Comparison of ENCODE assay signal across 17 cellular contexts in the genomic region with DNA sequence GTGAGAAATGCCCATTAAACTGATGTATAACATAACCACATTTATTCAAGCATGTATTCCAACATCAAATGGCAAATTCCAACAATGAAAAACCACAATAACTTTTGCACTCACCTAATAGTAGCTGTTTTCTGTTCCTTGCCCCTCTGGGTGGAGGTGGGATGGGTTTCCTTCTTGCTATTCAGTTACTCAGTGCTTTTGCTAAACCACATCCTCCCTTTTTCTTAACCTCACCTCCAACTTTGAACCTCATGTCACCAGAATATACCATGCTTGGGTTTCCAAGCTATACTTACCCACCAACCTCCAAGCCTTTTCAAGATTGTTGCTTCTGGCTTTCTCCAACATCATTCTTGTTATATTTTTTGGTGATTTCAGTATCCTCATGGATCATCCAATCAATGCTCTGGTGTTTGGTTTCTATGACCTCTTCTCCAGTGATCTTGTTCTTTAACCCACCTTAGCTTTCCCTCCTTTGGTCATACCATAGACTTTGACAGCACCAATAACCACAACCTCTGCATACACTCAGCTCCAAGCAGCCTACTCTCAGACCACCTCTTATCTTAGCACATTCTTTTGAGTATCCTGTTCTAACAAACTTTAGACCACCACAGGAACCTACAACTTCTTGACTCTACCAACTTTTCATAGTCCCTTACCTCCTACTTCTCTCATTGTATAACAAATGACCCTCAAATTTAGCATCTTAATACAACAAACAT. TPM values are rescaled to one million over a fixed set of nuclear protein-coding genes. Genes with fewer than 3 reads are reported as not detected.
DNase-seq lines count a peak whose midpoint lies in the region; ATAC-seq lines count a peak whose summit lies in the region.
"Had no signal": no experiment of that assay in that cellular context is flagged by ENCODE, and none has a peak within 500 bp of the region (broad histone marks: within the 10 kb centered on the region; RNA-seq: fewer than 3 reads in every experiment).

No MANE protein-coding gene starts in this region.

- POLR2A ChIA-PET in activated naive CD8-positive, alpha-beta T cell treated with anti-CD3 and anti-CD28 coated beads, Interleukin-2, amount 10 ng/mL, durations not matched to agents 7 days and 5 days (lab: Charles Lee) = interaction anchor here (0.8 to 2.1 kb wide), 7 partner anchors 18 to 1889 kb away, joined by 3 to 13 read pairs (median 4); a partner anchor contains a TSS

- peak; percentile 60 for ATAC-seq in activated naive CD8-positive, alpha-beta T cell treated with anti-CD3 and anti-CD28 coated beads, Interleukin-2, amount 10 ng/mL, durations not matched to agents 7 days and 5 days (ENCODE audit: low read depth)
- ATAC-seq in stimulated activated naive CD8-positive, alpha-beta T cell treated with anti-CD3 and anti-CD28 coated beads, Interleukin-15, amount 100 ng/mL, for 72 hours = peak; percentile 52
- ATAC-seq in GM21528 (IDR thresholded peaks at IDR 0.05; ENCODE audit: low FRiP score, unreplicated experiment) (no peak), GM19452 (IDR thresholded peaks at IDR 0.05; ENCODE audit: unreplicated experiment) (no peak)

- H3K36me3 ChIP-seq in KOPT-K1 (ENCODE audit: insufficient read depth, low read length) = no peaks in the 10 kb centered on the region

- peaks cover 17% of the 10 kb centered on the region for H3K36me3 Mint-ChIP-seq in activated naive CD8-positive, alpha-beta T cell treated with anti-CD3 and anti-CD28 coated beads, Interleukin-2, amount 10 ng/mL, durations not matched to agents 7 days and 5 days
- peaks cover 9% of the 10 kb centered on the region for H3K36me3 Mint-ChIP-seq in activated naive CD8-positive, alpha-beta T cell treated with anti-CD3 and anti-CD28 coated beads for 36 hours
- H3K36me3 Mint-ChIP-seq in activated T-helper 1 cell treated with anti-CD3 and anti-CD28 coated beads, Interleukin-12 subunit alpha, Interleukin-12 subunit beta, Interleukin-2, Interleukin-4 antibody, amounts not matched to agents 30 ng/mL and 10 ng/mL and 1 ng/mL, durations not matched to agents 14 hours and 24 hours and 36 hours (ENCODE audit: low read depth) = peaks cover 6% of the 10 kb centered on the region

- intact Hi-C loops in activated T-helper 1 cell treated with anti-CD3 and anti-CD28 coated beads, Interleukin-12 subunit alpha, Interleukin-12 subunit beta, Interleukin-2, Interleukin-4 antibody, amounts not matched to agents 30 ng/mL and 10 ng/mL and 1 ng/mL, durations not matched to agents 14 hours and 24 hours and 36 hours (cut with micrococcal nuclease) = loop anchor here (5.0 to 10.0 kb wide), 6 partner anchors 203 to 1208 kb away; a partner anchor contains a TSS

- H3K27ac ChIP-seq in KOPT-K1 (ENCODE audit: low read depth, low read length, poor library complexity, severe bottlenecking) = peak overlapping the region; percentile 87
- H3K27ac ChIP-seq: PC-9 had no signal

- no peaks in the 10 kb centered on the region for H3K27me3 Mint-ChIP-seq in activated naive CD8-positive, alpha-beta T cell treated with anti-CD3 and anti-CD28 coated beads, Interleukin-2, amount 10 ng/mL, durations not matched to agents 7 days and 5 days
- no peaks in the 10 kb centered on the region for H3K27me3 Mint-ChIP-seq in activated naive CD8-positive, alpha-beta T cell treated with anti-CD3 and anti-CD28 coated beads for 36 hours
- no peaks in the 10 kb centered on the region for H3K27me3 Mint-ChIP-seq in activated T-helper 1 cell treated with anti-CD3 and anti-CD28 coated beads, Interleukin-12 subunit alpha, Interleukin-12 subunit beta, Interleukin-2, Interleukin-4 antibody, amounts not matched to agents 30 ng/mL and 10 ng/mL and 1 ng/mL, durations not matched to agents 14 hours and 24 hours and 36 hours (ENCODE audit: insufficient read depth)
- no peaks in the 10 kb centered on the region for H3K27me3 Mint-ChIP-seq in stimulated activated naive CD8-positive, alpha-beta T cell treated with anti-CD3 and anti-CD28 coated beads, Interleukin-15, amount 100 ng/mL, for 72 hours

- H3K4me3 Mint-ChIP-seq in activated naive CD8-positive, alpha-beta T cell treated with anti-CD3 and anti-CD28 coated beads, Interleukin-2, amount 10 ng/mL, durations not matched to agents 7 days and 5 days = no peak overlapping the region
- H3K4me3 Mint-ChIP-seq in activated naive CD8-positive, alpha-beta T cell treated with anti-CD3 and anti-CD28 coated beads for 36 hours = no peak overlapping the region
- H3K4me3 Mint-ChIP-seq in activated T-helper 1 cell treated with anti-CD3 and anti-CD28 coated beads, Interleukin-12 subunit alpha, Interleukin-12 subunit beta, Interleukin-2, Interleukin-4 antibody, amounts not matched to agents 30 ng/mL and 10 ng/mL and 1 ng/mL, durations not matched to agents 14 hours and 24 hours and 36 hours = no peak overlapping the region
- H3K4me3 Mint-ChIP-seq in stimulated activated naive CD8-positive, alpha-beta T cell treated with anti-CD3 and anti-CD28 coated beads, Interleukin-15, amount 100 ng/mL, for 72 hours = no peak overlapping the region
- H3K4me3 Mint-ChIP-seq: B cell had no signal

- no peak overlapping the region for H3K27ac Mint-ChIP-seq in activated naive CD8-positive, alpha-beta T cell treated with anti-CD3 and anti-CD28 coated beads, Interleukin-2, amount 10 ng/mL, durations not matched to agents 7 days and 5 days
- H3K27ac Mint-ChIP-seq in activated naive CD8-positive, alpha-beta T cell treated with anti-CD3 and anti-CD28 coated beads for 36 hours = no peak overlapping the region
- no peak overlapping the region for H3K27ac Mint-ChIP-seq in activated T-helper 1 cell treated with anti-CD3 and anti-CD28 coated beads, Interleukin-12 subunit alpha, Interleukin-12 subunit beta, Interleukin-2, Interleukin-4 antibody, amounts not matched to agents 30 ng/mL and 10 ng/mL and 1 ng/mL, durations not matched to agents 14 hours and 24 hours and 36 hours
- H3K27ac Mint-ChIP-seq in stimulated activated naive CD8-positive, alpha-beta T cell treated with anti-CD3 and anti-CD28 coated beads, Interleukin-15, amount 100 ng/mL, for 72 hours = no peak overlapping the region
- H3K27ac Mint-ChIP-seq: B cell had no signal

- H3K9me3 ChIP-seq in KOPT-K1 (ENCODE audit: insufficient read depth, low read length, poor library complexity, severe bottlenecking) = peaks cover 6% of the 10 kb centered on the region

- no peak for DNase-seq in activated naive CD8-positive, alpha-beta T cell treated with anti-CD3 and anti-CD28 coated beads, Interleukin-2, amount 10 ng/mL, durations not matched to agents 7 days and 5 days
- no peak for DNase-seq in activated naive CD8-positive, alpha-beta T cell treated with anti-CD3 and anti-CD28 coated beads for 36 hours
- DNase-seq in activated T-helper 1 cell treated with anti-CD3 and anti-CD28 coated beads, Interleukin-12 subunit alpha, Interleukin-12 subunit beta, Interleukin-2, Interleukin-4 antibody, amounts not matched to agents 30 ng/mL and 10 ng/mL and 1 ng/mL, durations not matched to agents 14 hours and 24 hours and 36 hours (ENCODE audit: low spot score) = peak; percentile 17
- DNase-seq in stimulated activated naive CD8-positive, alpha-beta T cell treated with anti-CD3 and anti-CD28 coated beads, Interleukin-15, amount 100 ng/mL, for 72 hours = peak in 1 of 2 donors; percentile 13
- DNase-seq in C1 segment of cervical spinal cord (lab: John Stamatoyannopoulos, UW) = no peak
- DNase-seq: EL, HCEC 1CT, IMR-90, NCI-H1048, NCI-H2107, NCI-H345, NCI-H526 treated with DMSO at 0.1 percent for 48 hours, PC-9 had no signal

- H3K9me3 Mint-ChIP-seq in activated naive CD8-positive, alpha-beta T cell treated with anti-CD3 and anti-CD28 coated beads, Interleukin-2, amount 10 ng/mL, durations not matched to agents 7 days and 5 days = peaks cover 13% of the 10 kb centered on the region
- peaks cover 9% of the 10 kb centered on the region for H3K9me3 Mint-ChIP-seq in activated naive CD8-positive, alpha-beta T cell treated with anti-CD3 and anti-CD28 coated beads for 36 hours
- H3K9me3 Mint-ChIP-seq in activated T-helper 1 cell treated with anti-CD3 and anti-CD28 coated beads, Interleukin-12 subunit alpha, Interleukin-12 subunit beta, Interleukin-2, Interleukin-4 antibody, amounts not matched to agents 30 ng/mL and 10 ng/mL and 1 ng/mL, durations not matched to agents 14 hours and 24 hours and 36 hours = peaks cover 24% of the 10 kb centered on the region
- peaks cover 8 to 15% of the 10 kb centered on the region in 2 donors for H3K9me3 Mint-ChIP-seq in stimulated activated naive CD8-positive, alpha-beta T cell treated with anti-CD3 and anti-CD28 coated beads, Interleukin-15, amount 100 ng/mL, for 72 hours

- peaks cover 12% of the 10 kb centered on the region for H3K4me1 Mint-ChIP-seq in activated naive CD8-positive, alpha-beta T cell treated with anti-CD3 and anti-CD28 coated beads, Interleukin-2, amount 10 ng/mL, durations not matched to agents 7 days and 5 days
- peaks cover 2% of the 10 kb centered on the region for H3K4me1 Mint-ChIP-seq in activated naive CD8-positive, alpha-beta T cell treated with anti-CD3 and anti-CD28 coated beads for 36 hours
- no peaks in the 10 kb centered on the region for H3K4me1 Mint-ChIP-seq in activated T-helper 1 cell treated with anti-CD3 and anti-CD28 coated beads, Interleukin-12 subunit alpha, Interleukin-12 subunit beta, Interleukin-2, Interleukin-4 antibody, amounts not matched to agents 30 ng/mL and 10 ng/mL and 1 ng/mL, durations not matched to agents 14 hours and 24 hours and 36 hours (ENCODE audit: low read depth)
- H3K4me1 Mint-ChIP-seq in stimulated activated naive CD8-positive, alpha-beta T cell treated with anti-CD3 and anti-CD28 coated beads, Interleukin-15, amount 100 ng/mL, for 72 hours = no peaks in the 10 kb centered on the region
- H3K4me1 Mint-ChIP-seq: B cell had no signal

RNA-seq across cellular contexts. Expression of a gene that starts 3.2 kb away (rescaled TPM):
- total RNA-seq in activated naive CD8-positive, alpha-beta T cell treated with anti-CD3 and anti-CD28 coated beads, Interleukin-2, amount 10 ng/mL, durations not matched to agents 7 days and 5 days = 1 to 10 TPM; 5.9 to 6.6 TPM
- 1 to 10 TPM; 4.3 to 4.5 TPM for total RNA-seq in activated naive CD8-positive, alpha-beta T cell treated with anti-CD3 and anti-CD28 coated beads for 36 hours
- total RNA-seq in activated T-helper 1 cell treated with anti-CD3 and anti-CD28 coated beads, Interleukin-12 subunit alpha, Interleukin-12 subunit beta, Interleukin-2, Interleukin-4 antibody, amounts not matched to agents 30 ng/mL and 10 ng/mL and 1 ng/mL, durations not matched to agents 14 hours and 24 hours and 36 hours = 3.1 and 3.4 TPM in 2 replicates

RNA-seq across cellular contexts. Expression of a gene that starts 14.9 kb away (rescaled TPM):
- not detected for total RNA-seq in activated naive CD8-positive, alpha-beta T cell treated with anti-CD3 and anti-CD28 coated beads, Interleukin-2, amount 10 ng/mL, durations not matched to agents 7 days and 5 days
- total RNA-seq in activated naive CD8-positive, alpha-beta T cell treated with anti-CD3 and anti-CD28 coated beads for 36 hours = not detected
- total RNA-seq in activated T-helper 1 cell treated with anti-CD3 and anti-CD28 coated beads, Interleukin-12 subunit alpha, Interleukin-12 subunit beta, Interleukin-2, Interleukin-4 antibody, amounts not matched to agents 30 ng/mL and 10 ng/mL and 1 ng/mL, durations not matched to agents 14 hours and 24 hours and 36 hours = not detected in 2 replicates
- total RNA-seq: B cell, PC-9 had no signal

RNA-seq across cellular contexts. Expression of a gene that starts 31.7 kb away (rescaled TPM):
- not detected for total RNA-seq in activated naive CD8-positive, alpha-beta T cell treated with anti-CD3 and anti-CD28 coated beads, Interleukin-2, amount 10 ng/mL, durations not matched to agents 7 days and 5 days
- total RNA-seq in activated naive CD8-positive, alpha-beta T cell treated with anti-CD3 and anti-CD28 coated beads for 36 hours = not detected
- total RNA-seq in activated T-helper 1 cell treated with anti-CD3 and anti-CD28 coated beads, Interleukin-12 subunit alpha, Interleukin-12 subunit beta, Interleukin-2, Interleukin-4 antibody, amounts not matched to agents 30 ng/mL and 10 ng/mL and 1 ng/mL, durations not matched to agents 14 hours and 24 hours and 36 hours = not detected in 2 replicates
- total RNA-seq: B cell, IMR-90, PC-9 had no signal

RNA-seq across cellular contexts. Expression of a gene that starts 53.1 kb away (rescaled TPM):
- total RNA-seq in activated naive CD8-positive, alpha-beta T cell treated with anti-CD3 and anti-CD28 coated beads, Interleukin-2, amount 10 ng/mL, durations not matched to agents 7 days and 5 days = not detected
- not detected for total RNA-seq in activated naive CD8-positive, alpha-beta T cell treated with anti-CD3 and anti-CD28 coated beads for 36 hours
- total RNA-seq in activated T-helper 1 cell treated with anti-CD3 and anti-CD28 coated beads, Interleukin-12 subunit alpha, Interleukin-12 subunit beta, Interleukin-2, Interleukin-4 antibody, amounts not matched to agents 30 ng/mL and 10 ng/mL and 1 ng/mL, durations not matched to agents 14 hours and 24 hours and 36 hours = not detected in 2 replicates
- total RNA-seq: B cell, PC-9 had no signal

Comparison
In these comparisons a context has a peak if more than half of its experiments do, and no peak if none do; other contexts are left out.
1. ATAC-seq: peak in activated naive CD8-positive, alpha-beta T cell treated with anti-CD3 and anti-CD28 coated beads, Interleukin-2, amount 10 ng/mL, durations not matched to agents 7 days and 5 days (single experiment) and stimulated activated naive CD8-positive, alpha-beta T cell treated with anti-CD3 and anti-CD28 coated beads, Interleukin-15, amount 100 ng/mL, for 72 hours (single experiment); none in GM21528 (single experiment) and GM19452 (single experiment).